8 cellular contexts compared by ENCODE assay signal in genomic region chr1:82225407-82226197, GRCh38.
DNase-seq lines count a peak whose midpoint lies in the region; ATAC-seq and TF ChIP-seq lines count a peak whose summit lies in the region.

No MANE protein-coding gene starts in this region.

- DNase-seq in AG08395 (ENCODE audit: low spot score) = peak; percentile 22
- peak; percentile 31 for DNase-seq in NCI-H2107 (lab: John Stamatoyannopoulos, UW)
- DNase-seq in fibroblast of lung (ENCODE audit: low read depth in 2 of 2) = peak; percentile 47 to 84
- DNase-seq in HUDEP-2 (lab: John Stamatoyannopoulos, UW; ENCODE audit: unreplicated experiment in 76 of 76) = no peak
- no peak for DNase-seq in iPS-NIHi7 (ENCODE audit: extremely low spot score)
- no peak for DNase-seq in stomach

- H3K4me3 ChIP-seq in fibroblast of lung (replicated peaks in 1 of 4; ENCODE audit: control extremely low read depth in 1 of 4, insufficient read depth in 1 of 4, low read depth in 3 of 4, low read length in 4 of 4) (no peak overlapping the region), stomach (no peak overlapping the region)

- no peak overlapping the region for H3K9ac ChIP-seq in fibroblast of lung (ENCODE audit: insufficient read depth, low read length)

- WGBS in stomach, 5 donors = 20 to 30% (median 22%) methylated on average over 3 of the region's 3 CpGs

- H3K79me2 ChIP-seq in fibroblast of lung (ENCODE audit: control insufficient read depth, insufficient read depth, low read length) = no peaks in the 10 kb centered on the region

- H3K27me3 ChIP-seq in fibroblast of lung (ENCODE audit: control insufficient read depth, insufficient read depth, low read length) = no peaks in the 10 kb centered on the region
- H3K27me3 ChIP-seq in stomach = no peaks in the 10 kb centered on the region

- no peak for TF ChIP-seq EP300 in stomach (IDR thresholded peaks at IDR 0.05)

- H3K36me3 Mint-ChIP-seq in stimulated activated memory B cell treated with anti-CD40 and anti-IgM and Interleukin-4, amounts not matched to agents 10 μg/mL and 1 μg/mL and 100 μg/mL, for 72 hours = no peaks in the 10 kb centered on the region

- H3K36me3 ChIP-seq in fibroblast of lung (ENCODE audit: control insufficient read depth, insufficient read depth, low read length) = no peaks in the 10 kb centered on the region
- H3K36me3 ChIP-seq in stomach = no peaks in the 10 kb centered on the region

- H3K9me3 Mint-ChIP-seq in stimulated activated memory B cell treated with anti-CD40 and anti-IgM and Interleukin-4, amounts not matched to agents 10 μg/mL and 1 μg/mL and 100 μg/mL, for 72 hours = no peaks in the 10 kb centered on the region

- intact Hi-C loops in stomach (cut with DNase I; ENCODE audit: low total_unique reads) = no loop called here

- peaks cover 7% of the 10 kb centered on the region for H3K4me1 ChIP-seq in fibroblast of lung (ENCODE audit: control insufficient read depth, extremely low read depth, insufficient read depth, low read length)
- H3K4me1 ChIP-seq in stomach = peaks cover 3 to 30% (median 9%) of the 10 kb centered on the region in 4 donors

- H2AFZ ChIP-seq in fibroblast of lung (ENCODE audit: low read length) = no peak overlapping the region

- no peaks in the 10 kb centered on the region for H3K27me3 Mint-ChIP-seq in stimulated activated memory B cell treated with anti-CD40 and anti-IgM and Interleukin-4, amounts not matched to agents 10 μg/mL and 1 μg/mL and 100 μg/mL, for 72 hours

- no peak for TF ChIP-seq CTCF in fibroblast of lung (conservative IDR thresholded peaks at IDR 0.05 in 1 of 2, IDR thresholded peaks at IDR 0.05 in 1 of 2; ENCODE audit: low read depth in 1 of 2, low read length in 2 of 2)
- no peak for TF ChIP-seq CTCF in stomach (IDR thresholded peaks at IDR 0.05)

- no peaks in the 10 kb centered on the region for H4K20me1 ChIP-seq in fibroblast of lung (ENCODE audit: control insufficient read depth, extremely low read depth, insufficient read depth, low read length)

- peak; percentile 66 for ATAC-seq in GM21717 (IDR thresholded peaks at IDR 0.05; ENCODE audit: unreplicated experiment)
- no peak for ATAC-seq in stimulated activated memory B cell treated with anti-CD40 and anti-IgM and Interleukin-4, amounts not matched to agents 10 μg/mL and 1 μg/mL and 100 μg/mL, for 72 hours

- H3K4me3 Mint-ChIP-seq in stimulated activated memory B cell treated with anti-CD40 and anti-IgM and Interleukin-4, amounts not matched to agents 10 μg/mL and 1 μg/mL and 100 μg/mL, for 72 hours = no peak overlapping the region

- no peaks in the 10 kb centered on the region for H3K4me1 Mint-ChIP-seq in stimulated activated memory B cell treated with anti-CD40 and anti-IgM and Interleukin-4, amounts not matched to agents 10 μg/mL and 1 μg/mL and 100 μg/mL, for 72 hours

- no peak overlapping the region for H3K27ac Mint-ChIP-seq in stimulated activated memory B cell treated with anti-CD40 and anti-IgM and Interleukin-4, amounts not matched to agents 10 μg/mL and 1 μg/mL and 100 μg/mL, for 72 hours

- H3K4me2 ChIP-seq in fibroblast of lung (ENCODE audit: extremely low read depth, insufficient read depth, low read length) = no peak overlapping the region

- TF ChIP-seq POLR2A in stomach (IDR thresholded peaks at IDR 0.05) = no peak

- no peak overlapping the region for H3K27ac ChIP-seq in fibroblast of lung (ENCODE audit: insufficient read depth, low read length)
- H3K27ac ChIP-seq in stomach = peak overlapping the region in 1 of 5 donors; percentile 39

- H3K9me3 ChIP-seq in fibroblast of lung (ENCODE audit: control insufficient read depth, insufficient read depth, low read depth, low read length) (no peaks in the 10 kb centered on the region), stomach (no peaks in the 10 kb centered on the region)

Comparison
In these comparisons a context has a peak if more than half of its experiments do, and no peak if none do; other contexts are left out.
1. DNase-seq: peak in AG08395 (single experiment), NCI-H2107 (single experiment) and fibroblast of lung (2 of 2); none in HUDEP-2 (0 of 76), iPS-NIHi7 (single experiment) and stomach (single experiment).